ENCODE assay signal across 15 cellular contexts in genomic region chr10:74076961-74077360, GRCh38.
"Had no signal": no experiment of that assay in that cellular context is flagged by ENCODE, and none has a peak within 500 bp of the region (broad histone marks: within the 10 kb centered on the region; RNA-seq: fewer than 3 reads in every experiment).

No MANE protein-coding gene starts in this region.

- H3K4me3 ChIP-seq: adrenal gland, skin epidermis, suprapubic skin had no signal

- ATAC-seq: activated CD8-positive, alpha-beta memory T cell treated with anti-CD3 and anti-CD28 coated beads, Interleukin-2, amount 10 ng/mL, durations not matched to agents 7 days and 5 days; left lobe of liver; stimulated activated naive CD8-positive, alpha-beta T cell treated with anti-CD3 and anti-CD28 coated beads, Interleukin-15, Interleukin-2, amounts not matched to agents 100 U/mL and 50 U/mL, for 24 hours had no signal

- H3K27me3 Mint-ChIP-seq: activated CD4-positive, alpha-beta memory T cell treated with anti-CD3 and anti-CD28 coated beads for 36 hours; activated CD8-positive, alpha-beta memory T cell treated with anti-CD3 and anti-CD28 coated beads, Interleukin-2, amount 10 ng/mL, durations not matched to agents 7 days and 5 days; activated naive CD4-positive, alpha-beta T cell treated with anti-CD3 and anti-CD28 coated beads, Interleukin-2, amount 10 ng/mL, durations not matched to agents 7 days and 5 days; naive B cell had no signal

- H3K9me3 ChIP-seq: adrenal gland, suprapubic skin had no signal

- H3K4me3 Mint-ChIP-seq: activated CD4-positive, alpha-beta memory T cell treated with anti-CD3 and anti-CD28 coated beads for 36 hours; activated CD8-positive, alpha-beta memory T cell treated with anti-CD3 and anti-CD28 coated beads, Interleukin-2, amount 10 ng/mL, durations not matched to agents 7 days and 5 days; activated naive CD4-positive, alpha-beta T cell treated with anti-CD3 and anti-CD28 coated beads, Interleukin-2, amount 10 ng/mL, durations not matched to agents 7 days and 5 days; naive B cell had no signal

- H3K9me3 Mint-ChIP-seq: activated CD4-positive, alpha-beta memory T cell treated with anti-CD3 and anti-CD28 coated beads for 36 hours; activated naive CD4-positive, alpha-beta T cell treated with anti-CD3 and anti-CD28 coated beads, Interleukin-2, amount 10 ng/mL, durations not matched to agents 7 days and 5 days; activated T-helper 2 cell treated with anti-CD3 and anti-CD28 coated beads, Interferon-gamma antibody, Interleukin-2, Interleukin-4, amounts not matched to agents 10 μg/mL and 5 μg/mL and 100 μg/mL, durations not matched to agents 14 hours and 24 hours and 36 hours; naive B cell had no signal

- H3K4me1 ChIP-seq: adrenal gland had no signal

- DNase-seq: activated CD4-positive, alpha-beta memory T cell treated with anti-CD3 and anti-CD28 coated beads for 36 hours; activated CD8-positive, alpha-beta memory T cell treated with anti-CD3 and anti-CD28 coated beads, Interleukin-2, amount 10 ng/mL, durations not matched to agents 7 days and 5 days; activated naive CD4-positive, alpha-beta T cell treated with anti-CD3 and anti-CD28 coated beads, Interleukin-2, amount 10 ng/mL, durations not matched to agents 7 days and 5 days; activated T-cell treated with anti-CD3 and anti-CD28 coated beads, Interleukin-2, amount 50 U/mL, for 1 hour; adrenal gland; erythroblast; naive B cell; retina; stimulated activated CD4-positive, alpha-beta T cell treated with anti-CD3 and anti-CD28 coated beads, Interleukin-4, amount 100 ng/mL, for 24 hours; stimulated activated naive CD8-positive, alpha-beta T cell treated with anti-CD3 and anti-CD28 coated beads, Interleukin-15, Interleukin-2, amounts not matched to agents 100 U/mL and 50 U/mL, for 24 hours; trophoblast cell had no signal

- H3K27ac ChIP-seq: adrenal gland, skin epidermis, suprapubic skin had no signal

- H3K27me3 ChIP-seq: adrenal gland, suprapubic skin had no signal

- H3K27ac Mint-ChIP-seq: activated CD4-positive, alpha-beta memory T cell treated with anti-CD3 and anti-CD28 coated beads for 36 hours; activated CD8-positive, alpha-beta memory T cell treated with anti-CD3 and anti-CD28 coated beads, Interleukin-2, amount 10 ng/mL, durations not matched to agents 7 days and 5 days; activated naive CD4-positive, alpha-beta T cell treated with anti-CD3 and anti-CD28 coated beads, Interleukin-2, amount 10 ng/mL, durations not matched to agents 7 days and 5 days; activated T-helper 2 cell treated with anti-CD3 and anti-CD28 coated beads, Interferon-gamma antibody, Interleukin-2, Interleukin-4, amounts not matched to agents 10 μg/mL and 5 μg/mL and 100 μg/mL, durations not matched to agents 14 hours and 24 hours and 36 hours had no signal
